8 cellular contexts compared by ENCODE assay signal in genomic region chr2:102240640-102241370, GRCh38. TPM values are rescaled to one million over a fixed set of nuclear protein-coding genes. Genes with fewer than 3 reads are reported as not detected.
A peak's percentile ranks its signal among the peaks of the same experiment; 100 is the strongest.
DNase-seq lines count a peak whose midpoint lies in the region; ATAC-seq, FAIRE-seq and TF ChIP-seq lines count a peak whose summit lies in the region.

No MANE protein-coding gene starts in this region.

- H3K9me3 ChIP-seq in endothelial cell of umbilical vein (replicated peaks; ENCODE audit: control insufficient read depth, insufficient read depth, low read length) = no peaks in the 10 kb centered on the region
- H3K9me3 ChIP-seq in mucosa of descending colon = no peaks in the 10 kb centered on the region

- no peak overlapping the region for H3K4me3 ChIP-seq in endothelial cell of umbilical vein (replicated peaks in 1 of 3; ENCODE audit: insufficient read depth in 1 of 3, low read depth in 1 of 3, low read length in 3 of 3)
- no peak overlapping the region for H3K4me3 ChIP-seq in mucosa of descending colon

- peak overlapping the region; percentile 36 for H3K27ac ChIP-seq in endothelial cell of umbilical vein (ENCODE audit: insufficient read depth, low read depth, low read length)

- no peaks in the 10 kb centered on the region for H3K36me3 ChIP-seq in endothelial cell of umbilical vein (ENCODE audit: control insufficient read depth in 2 of 2, extremely low read depth in 1 of 2, insufficient read depth in 2 of 2, low read length in 2 of 2)
- H3K36me3 ChIP-seq in mucosa of descending colon (ENCODE audit: low read depth) = no peaks in the 10 kb centered on the region

- no peaks in the 10 kb centered on the region for H3K27me3 ChIP-seq in endothelial cell of umbilical vein (ENCODE audit: control insufficient read depth in 2 of 2, insufficient read depth in 2 of 2, low read length in 2 of 2)

- H3K9me1 ChIP-seq in endothelial cell of umbilical vein (replicated peaks; ENCODE audit: control insufficient read depth, extremely low read depth, insufficient read depth, low read length) = no peaks in the 10 kb centered on the region

- peak; percentile 96 for FAIRE-seq in endothelial cell of umbilical vein (lab: Jason Lieb, UNC)

- H4K20me1 ChIP-seq in endothelial cell of umbilical vein (replicated peaks; ENCODE audit: control insufficient read depth, extremely low read depth, insufficient read depth, low read length) = no peaks in the 10 kb centered on the region

- CTCF ChIA-PET in endothelial cell of umbilical vein (lab: Charles Lee) = interaction anchor here (0.7 to 4.6 kb wide), 102 partner anchors 8 to 899 kb away, joined by 3 to 222 read pairs (median 5); partner anchors contain the start of genes IL18R1 and IL1R1

- dilution Hi-C loops in endothelial cell of umbilical vein (cut with MboI; ENCODE audit: extremely low pct_ligation_motif_present, low sequenced_read_pairs) = no loop called here

- peak overlapping the region; percentile 33 for H2AFZ ChIP-seq in endothelial cell of umbilical vein (ENCODE audit: low read depth, low read length)

- peak; percentile 85 for ATAC-seq in GM19463 (IDR thresholded peaks at IDR 0.05; ENCODE audit: unreplicated experiment)
- peak; percentile 92 for ATAC-seq in HG03571 (IDR thresholded peaks at IDR 0.05; ENCODE audit: unreplicated experiment)
- ATAC-seq in mucosa of descending colon = peak; percentile 99

- BruUV-seq in endothelial cell of umbilical vein (replicated peaks; lab: Mats Ljungman, UMichigan) = no TSS peak

- H3K4me1 ChIP-seq in endothelial cell of umbilical vein (ENCODE audit: control insufficient read depth, extremely low read depth, insufficient read depth, low read length) (peaks cover 12% of the 10 kb centered on the region), mucosa of descending colon (ENCODE audit: low read depth) (peaks cover 4% of the 10 kb centered on the region)

- peak; percentile 53 for DNase-seq in CMK (ENCODE audit: low read depth)
- DNase-seq in NOMO-1 treated with dmso at 0.1 percent for 144 hours (lab: John Stamatoyannopoulos, UW; ENCODE audit: unreplicated experiment) = peak; percentile 90
- peak; percentile 55 for DNase-seq in activated CD8-positive, alpha-beta memory T cell treated with anti-CD3 and anti-CD28 coated beads, Interleukin-2, amount 50 U/mL, for 1 hour (ENCODE audit: extremely low read depth)
- DNase-seq in endothelial cell of umbilical vein (ENCODE audit: low read depth, low spot score) = peak; percentile 94
- peak; percentile 92 to 95 (median 95) for DNase-seq in mucosa of descending colon
- peak; percentile 82 to 84 for DNase-seq in stimulated activated CD8-positive, alpha-beta memory T cell treated with anti-CD3 and anti-CD28 coated beads, Interleukin-2, amount 100 ng/mL, for 48 hours (ENCODE audit: low read depth in 2 of 2)

- POLR2A ChIA-PET in endothelial cell of umbilical vein (lab: Charles Lee) = interaction anchor here (0.7 to 1.2 kb wide), 3 partner anchors 220 to 932 kb away, joined by 3 to 5 read pairs (median 4); no protein-coding TSS in a partner anchor

- no peaks in the 10 kb centered on the region for H3K79me2 ChIP-seq in endothelial cell of umbilical vein (ENCODE audit: control insufficient read depth, insufficient read depth, low read length)

- intact Hi-C loops in endothelial cell of umbilical vein (cut with micrococcal nuclease) (loop anchor here (1.0 to 5.0 kb wide), 6 partner anchors 56 to 359 kb away; no protein-coding TSS in a partner anchor), mucosa of descending colon (cut with DNase I, micrococcal nuclease) (loop anchor here (10.0 kb wide), 2 partner anchors 56 to 66 kb away; partner anchors contain the start of gene IL1RL2 (in 1 of the 2))

- TF ChIP-seq CTCF in endothelial cell of umbilical vein (IDR thresholded peaks at IDR 0.05; ENCODE audit: extremely low read depth in 1 of 2, insufficient read depth in 1 of 2, low read depth in 1 of 2, low read length in 2 of 2) = peak; percentile 97
- peak; percentile 98 for TF ChIP-seq CTCF in mucosa of descending colon (IDR thresholded peaks at IDR 0.05)

- no peak for TF ChIP-seq POLR2A in endothelial cell of umbilical vein (IDR thresholded peaks at IDR 0.05; ENCODE audit: low read depth, low read length)

- peak overlapping the region; percentile 10 for H3K4me2 ChIP-seq in endothelial cell of umbilical vein (ENCODE audit: insufficient read depth, low read length)

- H3K9ac ChIP-seq in endothelial cell of umbilical vein (replicated peaks; ENCODE audit: extremely low read depth, insufficient read depth, low read length) = peak overlapping the region; percentile 7

TF ChIP-seq in endothelial cell of umbilical vein, 7 proteins besides CTCF, POLR2A, EP300 and RAD21:
- TF ChIP-seq MAX (IDR thresholded peaks at IDR 0.05; ENCODE audit: insufficient read depth, insufficient read length) (no peak), EZH2 (IDR thresholded peaks at IDR 0.05; ENCODE audit: borderline replicate concordance, low read depth, low read length, severe bottlenecking) (no peak), FOS (IDR thresholded peaks at IDR 0.05; ENCODE audit: borderline replicate concordance, insufficient read depth, low read length) (no peak), MYC (IDR thresholded peaks at IDR 0.05; ENCODE audit: low read depth, low read length) (no peak), JUN (IDR thresholded peaks at IDR 0.05; ENCODE audit: borderline replicate concordance, insufficient read depth, insufficient read length, low read depth) (no peak), GATA2 (IDR thresholded peaks at IDR 0.05; ENCODE audit: insufficient read depth, insufficient read length, low read depth, low read length) (peak; percentile 44), POLR2AphosphoS5 (IDR thresholded peaks at IDR 0.05; ENCODE audit: insufficient read depth, low read depth, low read length) (peak; percentile 36)

RNA-seq across cellular contexts. Expression of gene IL1RL2, which starts 54.0 kb away (rescaled TPM):
- 0.21 TPM in 1 of 2 replicates, not detected in the other for total RNA-seq in endothelial cell of umbilical vein
- 0.08 and 0.11 TPM in 2 replicates for polyA plus RNA-seq in endothelial cell of umbilical vein
- 0.03 and 0.04 TPM in 2 replicates for polyA plus RNA-seq in endothelial cell of umbilical vein (2011; cell fraction: cytosol; rRNA removed)
- 0.18 and 0.21 TPM in 2 replicates for polyA plus RNA-seq in endothelial cell of umbilical vein (2011; cell fraction: nucleus; rRNA removed)
- not detected in 2 replicates for polyA plus RNA-seq in endothelial cell of umbilical vein (2012)
- 0.29 TPM in 1 of 2 replicates, not detected in the other for polyA minus RNA-seq in endothelial cell of umbilical vein
- not detected for polyA minus RNA-seq in endothelial cell of umbilical vein (2011; cell fraction: cytosol; rRNA and poly(A)+ RNA removed)
- polyA minus RNA-seq in endothelial cell of umbilical vein (2011; cell fraction: nucleus; rRNA and poly(A)+ RNA removed) = not detected in 2 replicates
- total RNA-seq in mucosa of descending colon = 1 to 10 TPM; 1.5 to 1.7 (median 1.5) TPM
